ENCODE assay signal across 34 cellular contexts in the genomic region with DNA sequence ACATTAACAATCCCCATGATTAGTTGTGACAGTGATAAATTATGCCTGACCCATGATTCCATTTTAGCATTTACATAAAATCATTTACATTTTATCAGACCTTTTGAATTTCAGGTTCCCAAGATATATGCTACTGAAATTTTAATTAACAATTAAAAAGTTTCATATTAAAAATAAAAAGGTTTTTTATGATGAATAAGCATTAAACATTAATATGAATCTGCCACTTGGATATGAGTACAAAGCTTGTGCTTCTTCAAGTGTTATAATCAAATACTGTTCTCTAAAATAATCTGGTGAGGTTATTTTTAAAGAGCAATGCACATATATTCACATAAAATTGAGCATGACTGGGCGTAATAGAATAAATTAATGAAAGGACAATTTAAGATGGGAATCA.
DNase-seq lines count a peak whose midpoint lies in the region; ATAC-seq, FAIRE-seq and TF ChIP-seq lines count a peak whose summit lies in the region.
"Had no signal": no experiment of that assay in that cellular context is flagged by ENCODE, and none has a peak within 500 bp of the region (broad histone marks: within the 10 kb centered on the region; RNA-seq: fewer than 3 reads in every experiment).

No MANE protein-coding gene starts in this region.

- H3K79me2 ChIP-seq in HepG2 (ENCODE audit: insufficient read depth, low read length): no peaks in the 10 kb centered on the region
- H3K79me2 ChIP-seq in K562 (ENCODE audit: control insufficient read depth, insufficient read depth, low read length): no peaks in the 10 kb centered on the region

- H3K9me1 ChIP-seq in K562 (ENCODE audit: control insufficient read depth, insufficient read depth, low read length): no peaks in the 10 kb centered on the region

- TF ChIP-seq POLR2A in HepG2 (IDR thresholded peaks at IDR 0.05; ENCODE audit: insufficient read depth in 1 of 2, low read depth in 2 of 2, low read length in 2 of 2): no peak
- no peak for TF ChIP-seq POLR2A in right lobe of liver (IDR thresholded peaks at IDR 0.05)
- no peak for TF ChIP-seq POLR2A in A549 (IDR thresholded peaks at IDR 0.05; ENCODE audit: low read length)
- TF ChIP-seq POLR2A in K562 (conservative IDR thresholded peaks at IDR 0.05): no peak
- TF ChIP-seq POLR2A in sigmoid colon (IDR thresholded peaks at IDR 0.05): no peak

- no peak for TF ChIP-seq CTCF in HepG2 (CRISPR knock-in tag; IDR thresholded peaks at IDR 0.05)
- TF ChIP-seq CTCF in right lobe of liver (IDR thresholded peaks at IDR 0.05): no peak
- no peak for TF ChIP-seq CTCF in A549 (IDR thresholded peaks at IDR 0.05)
- no peak for TF ChIP-seq CTCF in K562 (IDR thresholded peaks at IDR 0.05 in 2 of 3, conservative IDR thresholded peaks at IDR 0.05 in 1 of 3; ENCODE audit: insufficient read depth in 2 of 3, low read depth in 1 of 3, low read length in 3 of 3)
- no peak for TF ChIP-seq CTCF in pancreas (IDR thresholded peaks at IDR 0.05)
- no peak for TF ChIP-seq CTCF in foreskin keratinocyte (conservative IDR thresholded peaks at IDR 0.05)
- no peak for TF ChIP-seq CTCF in sigmoid colon (IDR thresholded peaks at IDR 0.05)

- H3K36me3 ChIP-seq in HepG2 (replicated peaks in 1 of 2; ENCODE audit: control insufficient read depth in 1 of 2, insufficient read depth in 2 of 2, low read length in 2 of 2) (no peaks in the 10 kb centered on the region), right lobe of liver (no peaks in the 10 kb centered on the region), K562 (ENCODE audit: control insufficient read depth, insufficient read depth, low read length) (no peaks in the 10 kb centered on the region), pancreas (no peaks in the 10 kb centered on the region), sigmoid colon (no peaks in the 10 kb centered on the region)
- H3K36me3 ChIP-seq: BE2C; BLaER1; BLaER1 treated with 17β-estradiol and CSF1 and Interleukin-3, amounts not matched to agents 10 nM and 100 nM had no signal

- TF ChIP-seq RAD21 in HepG2 (CRISPR knock-in tag; IDR thresholded peaks at IDR 0.05) (no peak), A549 (conservative IDR thresholded peaks at IDR 0.05 in 1 of 2, IDR thresholded peaks at IDR 0.05 in 1 of 2) (no peak), K562 (CRISPR knock-in tag; conservative IDR thresholded peaks at IDR 0.05 in 1 of 2, IDR thresholded peaks at IDR 0.05 in 1 of 2) (no peak)

- H3K4me1 ChIP-seq in HepG2 (ENCODE audit: insufficient read depth, low read length) (no peaks in the 10 kb centered on the region), right lobe of liver (no peaks in the 10 kb centered on the region), A549 (no peaks in the 10 kb centered on the region), K562 (replicated peaks in 1 of 2; ENCODE audit: control insufficient read depth in 2 of 2, insufficient read depth in 2 of 2, low read length in 2 of 2) (no peaks in the 10 kb centered on the region), pancreas (no peaks in the 10 kb centered on the region), foreskin keratinocyte (no peaks in the 10 kb centered on the region), sigmoid colon (no peaks in the 10 kb centered on the region)
- H3K4me1 ChIP-seq: BE2C; BLaER1; BLaER1 treated with 17β-estradiol and CSF1 and Interleukin-3, amounts not matched to agents 10 nM and 100 nM; Caco-2 had no signal

- no peak for TF ChIP-seq EP300 in HepG2 (IDR thresholded peaks at IDR 0.05; ENCODE audit: low read depth in 2 of 2, low read length in 2 of 2)
- TF ChIP-seq EP300 in HepG2 (CRISPR knock-in tag; IDR thresholded peaks at IDR 0.05; ENCODE audit: borderline replicate concordance): no peak
- no peak for TF ChIP-seq EP300 in A549 (IDR thresholded peaks at IDR 0.05)
- no peak for TF ChIP-seq EP300 in K562 (IDR thresholded peaks at IDR 0.05; ENCODE audit: low read length)
- no peak for TF ChIP-seq EP300 in sigmoid colon (IDR thresholded peaks at IDR 0.05)

- POLR2A ChIA-PET in HepG2 (lab: Yijun Ruan, JAX): no interaction called here
- POLR2A ChIA-PET in A549 (lab: Yijun Ruan, JAX): no interaction called here
- POLR2A ChIA-PET in K562 (lab: Yijun Ruan, JAX): no interaction called here

- H3K4me3 ChIP-seq in HepG2 (replicated peaks in 1 of 3; ENCODE audit: insufficient read depth in 1 of 3, low read depth in 2 of 3, low read length in 3 of 3) (no peak overlapping the region), right lobe of liver (no peak overlapping the region), A549 (no peak overlapping the region), K562 (no peak overlapping the region), pancreas (no peak overlapping the region), sigmoid colon (no peak overlapping the region)
- H3K4me3 ChIP-seq: BLaER1; BLaER1 treated with 17β-estradiol and CSF1 and Interleukin-3, amounts not matched to agents 10 nM and 100 nM had no signal

- in situ Hi-C loops in HepG2 (cut with HindIII; ENCODE audit: extremely low pct_ligation_motif_present, low pct_unique_long_range_greater_than_20kb): no loop called here
- in situ Hi-C loops in K562 (cut with MboI): no loop called here

- CTCF ChIA-PET in HepG2 (lab: Yijun Ruan, JAX; ENCODE audit: low intra/inter-chr PET ratio, low total read pairs) (no interaction called here), A549 (lab: Yijun Ruan, JAX) (no interaction called here), K562 (lab: Yijun Ruan, JAX; ENCODE audit: low intra/inter-chr PET ratio) (no interaction called here)

- H3K9me3 ChIP-seq in HepG2 (ENCODE audit: low read length) (peaks cover 51% of the 10 kb centered on the region), right lobe of liver (no peaks in the 10 kb centered on the region), A549 (no peaks in the 10 kb centered on the region), K562 (replicated peaks; ENCODE audit: control insufficient read depth, insufficient read depth, low read depth, low read length) (no peaks in the 10 kb centered on the region), pancreas (no peaks in the 10 kb centered on the region), sigmoid colon (no peaks in the 10 kb centered on the region)
- H3K9me3 ChIP-seq: BE2C; BLaER1; BLaER1 treated with 17β-estradiol and CSF1 and Interleukin-3, amounts not matched to agents 10 nM and 100 nM; Caco-2 had no signal

- H3K4me2 ChIP-seq in HepG2 (ENCODE audit: low read depth, low read length) (no peak overlapping the region), A549 (no peak overlapping the region), K562 (ENCODE audit: insufficient read depth, low read length) (no peak overlapping the region)
- H3K4me2 ChIP-seq: BLaER1; BLaER1 treated with 17β-estradiol and CSF1 and Interleukin-3, amounts not matched to agents 10 nM and 100 nM had no signal

- BruUV-seq in HepG2 (replicated peaks; lab: Mats Ljungman, UMichigan): no TSS peak
- BruUV-seq in K562 (replicated peaks; lab: Mats Ljungman, UMichigan): no TSS peak

- ATAC-seq in HepG2 (no peak), right lobe of liver (no peak), A549 (no peak), K562 (no peak), pancreas (no peak), foreskin keratinocyte (no peak)
- ATAC-seq: CD8-positive, alpha-beta T cell had no signal

- FAIRE-seq in HepG2 (lab: Jason Lieb, UNC): no peak
- FAIRE-seq in A549 (lab: Jason Lieb, UNC): no peak
- no peak for FAIRE-seq in K562 (lab: Jason Lieb, UNC)
- peak; percentile 13 for FAIRE-seq in pancreas (lab: Jason Lieb, UNC)
- FAIRE-seq: A204.1, D721Med had no signal

- H3K27ac ChIP-seq in HepG2 (ENCODE audit: extremely low read length, insufficient read depth, low read length) (no peak overlapping the region), right lobe of liver (no peak overlapping the region), A549 (no peak overlapping the region), K562 (ENCODE audit: extremely low read depth, low read depth, low read length) (no peak overlapping the region), pancreas (no peak overlapping the region), foreskin keratinocyte (no peak overlapping the region), sigmoid colon (no peak overlapping the region)
- H3K27ac ChIP-seq: 22Rv1; BLaER1; BLaER1 treated with 17β-estradiol and CSF1 and Interleukin-3, amounts not matched to agents 10 nM and 100 nM; C4-2B had no signal

- intact Hi-C loops in HepG2 (cut with micrococcal nuclease; ENCODE audit: unreplicated experiment) (loop anchor here (10.0 kb wide), 1 partner anchor 78 kb away; no protein-coding TSS in a partner anchor), right lobe of liver (cut with DNase I) (no loop called here), K562 (cut with micrococcal nuclease) (no loop called here), pancreas (cut with DNase I) (no loop called here), sigmoid colon (cut with DNase I) (no loop called here)

- no peaks in the 10 kb centered on the region for H4K20me1 ChIP-seq in HepG2 (ENCODE audit: insufficient read depth, low read length)
- H4K20me1 ChIP-seq in K562 (replicated peaks; ENCODE audit: control insufficient read depth, insufficient read depth, low read length): no peaks in the 10 kb centered on the region
- H4K20me1 ChIP-seq: BLaER1; BLaER1 treated with 17β-estradiol and CSF1 and Interleukin-3, amounts not matched to agents 10 nM and 100 nM had no signal

- 7% methylated on average over 1 of the region's 1 CpG for WGBS in HepG2 (ENCODE audit: low lambda C conversion rate)
- WGBS in right lobe of liver (ENCODE audit: insufficient coverage, low coverage, low lambda C conversion rate, missing lambda C conversion rate): 73% methylated on average over 1 of the region's 1 CpG
- 26% methylated on average over 1 of the region's 1 CpG for WGBS in A549 (ENCODE audit: missing lambda C conversion rate)
- 0% methylated on average over 1 of the region's 1 CpG for WGBS in K562 (ENCODE audit: insufficient coverage, low coverage, missing lambda C conversion rate)
- 44 to 59% methylated on average over 1 of the region's 1 CpG for WGBS in pancreas, 2 donors
- WGBS in sigmoid colon, 2 donors: 84 to 86% methylated on average over 1 of the region's 1 CpG

- H3K9ac ChIP-seq in HepG2 (ENCODE audit: insufficient read depth, low read depth, low read length) (no peak overlapping the region), K562 (ENCODE audit: insufficient read depth in 1 of 2, low read depth in 2 of 2, low read length in 2 of 2) (no peak overlapping the region)
- H3K9ac ChIP-seq: BLaER1; BLaER1 treated with 17β-estradiol and CSF1 and Interleukin-3, amounts not matched to agents 10 nM and 100 nM had no signal

- H3K27me3 ChIP-seq in HepG2 (ENCODE audit: control insufficient read depth in 1 of 2, insufficient read depth in 2 of 2, low read length in 2 of 2) (no peaks in the 10 kb centered on the region), right lobe of liver (no peaks in the 10 kb centered on the region), K562 (ENCODE audit: control insufficient read depth in 2 of 2, insufficient read depth in 2 of 2, low read length in 2 of 2) (no peaks in the 10 kb centered on the region), pancreas (no peaks in the 10 kb centered on the region), foreskin keratinocyte (no peaks in the 10 kb centered on the region), sigmoid colon (no peaks in the 10 kb centered on the region)
- H3K27me3 ChIP-seq: BE2C; BLaER1; BLaER1 treated with 17β-estradiol and CSF1 and Interleukin-3, amounts not matched to agents 10 nM and 100 nM had no signal

- no peak for DNase-seq in HepG2 (ENCODE audit: low spot score)
- no peak for DNase-seq in right lobe of liver
- DNase-seq in A549 (ENCODE audit: low read depth in 1 of 2, low spot score in 1 of 2): no peak
- no peak for DNase-seq in K562 (ENCODE audit: extremely low read depth in 1 of 4, low spot score in 3 of 4)
- no peak for DNase-seq in pancreas
- DNase-seq in foreskin keratinocyte: no peak
- no peak for DNase-seq in NCI-H2029 (lab: John Stamatoyannopoulos, UW)
- DNase-seq in sigmoid colon: no peak
- DNase-seq: 8988T; ACHN; AML-193; BE2C; C1 segment of cervical spinal cord; Caco-2; Calu3; CD4-positive, alpha-beta memory T cell; CD4-positive, alpha-beta T cell; CD4-positive, CD25-positive, alpha-beta regulatory T cell; CD8-positive, alpha-beta memory T cell; CD8-positive, alpha-beta T cell; COR-L47; DMS 273 treated with DMSO at 0.1 percent for 48 hours; DMS153; DMS53; DMS79; DMS79 treated with DMSO at 0.1 percent for 48 hours; DND-41; EL had no signal

- H2AFZ ChIP-seq in HepG2 (ENCODE audit: low read length): no peak overlapping the region
- no peak overlapping the region for H2AFZ ChIP-seq in K562 (ENCODE audit: low read depth, low read length)

Comparison
In these comparisons a context has a peak if more than half of its experiments do, and no peak if none do; other contexts are left out.
1. Of the 241 proteins assayed by ChIP-seq in both HepG2 and K562: peak only in HepG2: MAFF and MAFK; only in K562: none; in both: none; in neither: 239.